ENCODE assay signal across 14 cellular contexts in the genomic region with DNA sequence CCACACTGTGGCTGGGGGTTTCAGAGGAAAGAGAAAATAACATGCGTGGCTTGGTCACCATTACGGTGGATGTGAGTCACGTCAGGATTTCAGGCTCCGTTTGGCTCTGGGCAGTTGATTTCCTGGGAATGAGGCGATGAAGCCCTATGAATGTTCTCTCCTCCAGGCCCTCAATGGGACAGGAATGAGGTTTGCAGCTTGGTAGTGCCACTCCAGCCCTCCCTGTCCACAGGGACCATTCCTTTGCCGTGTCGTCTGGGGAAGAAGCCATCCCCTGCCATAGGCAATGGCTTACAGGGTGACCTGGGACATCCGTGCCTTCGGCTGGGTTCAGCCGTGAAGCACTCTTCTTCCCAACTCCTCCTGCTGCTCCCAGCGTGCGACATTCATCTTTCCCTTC.
DNase-seq lines count a peak whose midpoint lies in the region; ATAC-seq, FAIRE-seq and TF ChIP-seq lines count a peak whose summit lies in the region.
"Had no signal": no experiment of that assay in that cellular context is flagged by ENCODE, and none has a peak within 500 bp of the region (broad histone marks: within the 10 kb centered on the region; RNA-seq: fewer than 3 reads in every experiment).

No MANE protein-coding gene starts in this region.

- TF ChIP-seq POLR2A in upper lobe of left lung (IDR thresholded peaks at IDR 0.05): no peak

- dilution Hi-C loops in keratinocyte (cut with MboI; ENCODE audit: extremely low pct_ligation_motif_present, low sequenced_read_pairs): no loop called here

- TF ChIP-seq CTCF in keratinocyte (optimal IDR thresholded peaks at IDR 0.05 in 1 of 3, IDR thresholded peaks at IDR 0.05 in 1 of 3, conservative IDR thresholded peaks at IDR 0.05 in 1 of 3; ENCODE audit: extremely low read depth in 1 of 3, insufficient read depth in 2 of 3, low read length in 3 of 3) (no peak), upper lobe of left lung (IDR thresholded peaks at IDR 0.05) (no peak)

- H3K4me3 ChIP-seq in keratinocyte (ENCODE audit: control insufficient read depth in 2 of 3, extremely low read depth in 1 of 3, insufficient read depth in 2 of 3, low read depth in 1 of 3, low read length in 3 of 3) (no peak overlapping the region), skeletal muscle satellite cell (ENCODE audit: low read length) (no peak overlapping the region), upper lobe of left lung (no peak overlapping the region)
- H3K4me3 ChIP-seq: HAP-1 had no signal

- no peak for TF ChIP-seq EP300 in upper lobe of left lung (IDR thresholded peaks at IDR 0.05)

- DNase-seq in HTR-8/SVneo (ENCODE audit: insufficient read length, low spot score) (no peak), astrocyte of the hippocampus (ENCODE audit: low read depth, low spot score) (peak; percentile 10), keratinocyte (ENCODE audit: low read depth, low spot score) (no peak), upper lobe of left lung (no peak)
- DNase-seq: DMS153; NCI-H146; NCI-H226; NCI-H69; NK-92 treated with Interleukin-12 subunit alpha and Interleukin-12 subunit beta, amount 100 ng/mL, for 24 hours; OCI-M1 had no signal

- no peak overlapping the region for H2AFZ ChIP-seq in keratinocyte (ENCODE audit: control insufficient read depth, low read length)

- WGBS in upper lobe of left lung, 2 donors: 93 to 97% methylated on average over 10 to 12 of the region's 12 CpGs

- peaks cover 11% of the 10 kb centered on the region for H3K4me1 ChIP-seq in keratinocyte (ENCODE audit: control insufficient read depth, extremely low read depth, insufficient read depth, low read length)
- peaks cover 55% of the 10 kb centered on the region for H3K4me1 ChIP-seq in skeletal muscle satellite cell (ENCODE audit: control insufficient read depth, insufficient read depth, low read length)
- H3K4me1 ChIP-seq in upper lobe of left lung: peaks cover 0 to 4% (median 0%) of the 10 kb centered on the region in 4 donors
- H3K4me1 ChIP-seq: HAP-1 had no signal

- no peaks in the 10 kb centered on the region for H4K20me1 ChIP-seq in keratinocyte (ENCODE audit: control insufficient read depth, extremely low read depth, insufficient read depth, low read length)

- ATAC-seq in upper lobe of left lung (ENCODE audit: low FRiP score in 2 of 2): no peak
- ATAC-seq in HG02571 (IDR thresholded peaks at IDR 0.05; ENCODE audit: unreplicated experiment): no peak
- ATAC-seq in GM21825 (IDR thresholded peaks at IDR 0.05; ENCODE audit: unreplicated experiment): no peak

- peaks cover 3% of the 10 kb centered on the region for H3K27me3 ChIP-seq in keratinocyte (ENCODE audit: control insufficient read depth, extremely low read depth, insufficient read depth, low read length)
- no peaks in the 10 kb centered on the region for H3K27me3 ChIP-seq in skeletal muscle satellite cell (ENCODE audit: control insufficient read depth, insufficient read depth, low read length)
- no peaks in the 10 kb centered on the region for H3K27me3 ChIP-seq in upper lobe of left lung

- peak; percentile 72 for FAIRE-seq in HTR-8/SVneo (lab: Jason Lieb, UNC)
- peak; percentile 17 for FAIRE-seq in keratinocyte (lab: Jason Lieb, UNC)

- H3K36me3 ChIP-seq in keratinocyte (ENCODE audit: control insufficient read depth in 2 of 2, extremely low read depth in 1 of 2, insufficient read depth in 2 of 2, low read length in 2 of 2) (peaks cover 0 to 2% of the 10 kb centered on the region in 2 experiments), skeletal muscle satellite cell (ENCODE audit: insufficient read depth, low read length) (no peaks in the 10 kb centered on the region), upper lobe of left lung (no peaks in the 10 kb centered on the region)
- H3K36me3 ChIP-seq: HAP-1 had no signal

- H3K4me2 ChIP-seq in keratinocyte (ENCODE audit: control insufficient read depth, extremely low read depth, insufficient read depth, low read depth, low read length) (no peak overlapping the region), skeletal muscle satellite cell (ENCODE audit: low read length) (peak overlapping the region; percentile 70)

- H3K9me3 ChIP-seq in keratinocyte (ENCODE audit: control insufficient read depth, low read depth, low read length) (no peaks in the 10 kb centered on the region), skeletal muscle satellite cell (replicated peaks; ENCODE audit: low read length) (no peaks in the 10 kb centered on the region), upper lobe of left lung (no peaks in the 10 kb centered on the region)
- H3K9me3 ChIP-seq: HAP-1 had no signal

- H3K9me1 ChIP-seq in keratinocyte (ENCODE audit: control insufficient read depth, extremely low read depth, insufficient read depth, low read length): no peaks in the 10 kb centered on the region

- H3K79me2 ChIP-seq in keratinocyte (ENCODE audit: control insufficient read depth, insufficient read depth, low read length): no peaks in the 10 kb centered on the region

- H3K9ac ChIP-seq in keratinocyte (ENCODE audit: control insufficient read depth, extremely low read depth, insufficient read depth, low read length): no peak overlapping the region
- H3K9ac ChIP-seq in skeletal muscle satellite cell (ENCODE audit: low read depth, low read length): peak overlapping the region; percentile 46

- H3K27ac ChIP-seq in keratinocyte (ENCODE audit: control insufficient read depth, insufficient read depth, low read length) (no peak overlapping the region), upper lobe of left lung (no peak overlapping the region)
